Comparison of ENCODE assay signal across 29 cellular contexts in genomic region chr1:2480236-2480985, GRCh38. TPM values are rescaled to one million over a fixed set of nuclear protein-coding genes. Genes with fewer than 3 reads are reported as not detected.
DNase-seq lines count a peak whose midpoint lies in the region; TF ChIP-seq lines count a peak whose summit lies in the region.
"Had no signal": no experiment of that assay in that cellular context is flagged by ENCODE, and none has a peak within 500 bp of the region (broad histone marks: within the 10 kb centered on the region; RNA-seq: fewer than 3 reads in every experiment).

No MANE protein-coding gene starts in this region.

- TF ChIP-seq POLR2A in esophagus squamous epithelium (IDR thresholded peaks at IDR 0.05) = no peak

- H3K27ac ChIP-seq in BLaER1 treated with 17β-estradiol and CSF1 and Interleukin-3, amounts not matched to agents 10 nM and 100 nM = no peak overlapping the region
- H3K27ac ChIP-seq in esophagus squamous epithelium = peak overlapping the region in 3 of 4 donors; percentile 16 to 63 (median 50)
- no peak overlapping the region for H3K27ac ChIP-seq in SJCRH30
- H3K27ac ChIP-seq: neutrophil, upper lobe of right lung had no signal

- peak; percentile 34 for DNase-seq in BE2C
- peak; percentile 24 for DNase-seq in NCI-H69 (lab: John Stamatoyannopoulos, UW)
- DNase-seq in esophagus squamous epithelium (lab: John Stamatoyannopoulos, UW) = no peak
- no peak for DNase-seq in head of caudate nucleus
- DNase-seq in activated CD4-positive, alpha-beta T cell treated with anti-CD3 and anti-CD28 coated beads for 4 hours = no peak
- no peak for DNase-seq in SJCRH30
- DNase-seq: activated B cell treated with CpG ODN at 0.5 μM for 24 hours; activated CD4-positive, alpha-beta T cell treated with anti-CD3 and anti-CD28 coated beads, Interleukin-2, amount 50 U/mL, for 4 hours; activated CD8-positive, alpha-beta memory T cell treated with anti-CD3 and anti-CD28 coated beads, Interleukin-2, amount 50 U/mL, for 48 hours; amygdala; CD8-positive, alpha-beta memory T cell; effector memory CD8-positive, alpha-beta T cell; foreskin melanocyte; GF-D8; GOT3; HFFc6; KG1; left cardiac atrium; mesendoderm; NK-92 treated with Interleukin-12 subunit alpha and Interleukin-12 subunit beta, amount 100 ng/mL, for 24 hours; PC-3; SHP77 treated with DMSO at 0.1 percent for 48 hours; stimulated activated CD4-positive, alpha-beta T cell treated with anti-CD3 and anti-CD28 coated beads, Interleukin-12 subunit alpha, Interleukin-12 subunit beta, amount 100 ng/mL, for 4 hours; stimulated activated CD4-positive, alpha-beta T cell treated with anti-CD3 and anti-CD28 coated beads, Interleukin-4, amount 100 ng/mL, for 1 hour; upper lobe of right lung had no signal

- WGBS in esophagus squamous epithelium, 2 donors = 38 to 63% methylated on average over 6 to 9 of the region's 18 CpGs

- H3K4me1 ChIP-seq in BE2C (peaks cover 38% of the 10 kb centered on the region), esophagus squamous epithelium (peaks cover 11 to 48% (median 21%) of the 10 kb centered on the region in 3 donors), SJCRH30 (no peaks in the 10 kb centered on the region)
- H3K4me1 ChIP-seq in BLaER1 treated with 17β-estradiol and CSF1 and Interleukin-3, amounts not matched to agents 10 nM and 100 nM = peaks cover 28 to 83% (median 79%) of the 10 kb centered on the region in 10 experiments
- H3K4me1 ChIP-seq: upper lobe of right lung had no signal

- TF ChIP-seq CTCF in BE2C (IDR thresholded peaks at IDR 0.05; ENCODE audit: low read depth, low read length) (no peak), esophagus squamous epithelium (IDR thresholded peaks at IDR 0.05) (no peak)

- H3K4me3 ChIP-seq in BE2C (ENCODE audit: low read depth, low read length) (no peak overlapping the region), esophagus squamous epithelium (no peak overlapping the region), SJCRH30 (no peak overlapping the region)
- H3K4me3 ChIP-seq in BLaER1 treated with 17β-estradiol and CSF1 and Interleukin-3, amounts not matched to agents 10 nM and 100 nM = no peak overlapping the region
- H3K4me3 ChIP-seq: upper lobe of right lung had no signal

- H3K36me3 ChIP-seq in BE2C (no peaks in the 10 kb centered on the region), esophagus squamous epithelium (peaks cover 0 to 14% (median 0%) of the 10 kb centered on the region in 3 donors), SJCRH30 (no peaks in the 10 kb centered on the region)
- no peaks in the 10 kb centered on the region for H3K36me3 ChIP-seq in BLaER1 treated with 17β-estradiol and CSF1 and Interleukin-3, amounts not matched to agents 10 nM and 100 nM
- H3K36me3 ChIP-seq: neutrophil, upper lobe of right lung had no signal

- peak overlapping the region in 2 of 11 experiments; percentile 27 to 37; a peak in 1 of 22 replicates for H3K9ac ChIP-seq in BLaER1 treated with 17β-estradiol and CSF1 and Interleukin-3, amounts not matched to agents 10 nM and 100 nM

- no peaks in the 10 kb centered on the region for H3K9me3 ChIP-seq in BE2C
- H3K9me3 ChIP-seq in BLaER1 treated with 17β-estradiol and CSF1 and Interleukin-3, amounts not matched to agents 10 nM and 100 nM (replicated peaks in 1 of 11) = no peaks in the 10 kb centered on the region
- H3K9me3 ChIP-seq in esophagus squamous epithelium = no peaks in the 10 kb centered on the region
- no peaks in the 10 kb centered on the region for H3K9me3 ChIP-seq in SJCRH30 (replicated peaks)
- H3K9me3 ChIP-seq: neutrophil, upper lobe of right lung had no signal

- peaks cover 0 to 81% (median 23%) of the 10 kb centered on the region in 11 experiments; a peak in 14 of 22 replicates for H4K20me1 ChIP-seq in BLaER1 treated with 17β-estradiol and CSF1 and Interleukin-3, amounts not matched to agents 10 nM and 100 nM

- H3K27me3 ChIP-seq in BE2C (no peaks in the 10 kb centered on the region), esophagus squamous epithelium (peaks cover 0 to 8% (median 0%) of the 10 kb centered on the region in 4 donors), SJCRH30 (peaks cover 25% of the 10 kb centered on the region)
- no peaks in the 10 kb centered on the region for H3K27me3 ChIP-seq in BLaER1 treated with 17β-estradiol and CSF1 and Interleukin-3, amounts not matched to agents 10 nM and 100 nM
- H3K27me3 ChIP-seq: neutrophil, upper lobe of right lung had no signal

- peak overlapping the region; percentile 52 to 99 (median 73); a peak in 20 of 22 replicates for H3K4me2 ChIP-seq in BLaER1 treated with 17β-estradiol and CSF1 and Interleukin-3, amounts not matched to agents 10 nM and 100 nM

- intact Hi-C loops in esophagus squamous epithelium (cut with DNase I) = no loop called here
- intact Hi-C loops in head of caudate nucleus (cut with DNase I) = no loop called here

RNA-seq across cellular contexts. Expression of gene PLCH2, which starts 4.3 kb away (rescaled TPM):
- polyA plus RNA-seq in BE2C (2012; ENCODE audit: insufficient read depth, insufficient read length, low read depth) = 6.1 TPM
- 10 to 100 TPM; 26.1 to 34.3 (median 31.5) TPM for total RNA-seq in esophagus squamous epithelium
- 0.22 and 0.56 TPM in 2 replicates for total RNA-seq in SJCRH30 (2014; rRNA removed; shearing (Covaris generic))
- total RNA-seq: progenitor cell of endocrine pancreas had no signal

RNA-seq across cellular contexts. Expression of gene PANK4, which starts 46.0 kb away (rescaled TPM):
- polyA plus RNA-seq in BE2C (2012; ENCODE audit: insufficient read depth, insufficient read length, low read depth) = 39.2 TPM
- 10 to 100 TPM; 11.8 to 29.1 (median 17.0) TPM for total RNA-seq in esophagus squamous epithelium
- 42.1 and 48.8 TPM in 2 replicates for total RNA-seq in SJCRH30 (2014; rRNA removed; shearing (Covaris generic))

RNA-seq across cellular contexts. Expression of gene HES5, which starts 49.7 kb away (rescaled TPM):
- not detected for polyA plus RNA-seq in BE2C (2012; ENCODE audit: insufficient read depth, insufficient read length, low read depth)
- total RNA-seq in esophagus squamous epithelium = under 1 TPM in 3 of 4 donors, not detected in 1; 0.35 to 0.76 (median 0.70) TPM
- not detected in 2 replicates for total RNA-seq in SJCRH30 (2014; rRNA removed; shearing (Covaris generic))
- total RNA-seq: activated B cell treated with CpG ODN at 0.5 μM for 24 hours; activated T-helper 2 cell treated with anti-CD3 and anti-CD28 coated beads, Interferon-gamma antibody, Interleukin-2, Interleukin-4, amounts not matched to agents 10 μg/mL and 5 μg/mL and 100 μg/mL, durations not matched to agents 14 hours and 24 hours and 36 hours; CD8-positive, alpha-beta memory T cell had no signal
- polyA plus RNA-seq: CD8-positive, alpha-beta memory T cell had no signal

Comparison
In these comparisons a context has a peak if more than half of its experiments do, and no peak if none do; other contexts are left out.
1. DNase-seq: peak in BE2C (single experiment) and NCI-H69 (single experiment); none in esophagus squamous epithelium (single experiment), head of caudate nucleus (0 of 42), activated CD4-positive, alpha-beta T cell treated with anti-CD3 and anti-CD28 coated beads for 4 hours (0 of 2) and SJCRH30 (0 of 2).
2. H3K27ac ChIP-seq: peak in esophagus squamous epithelium (3 of 4); none in BLaER1 treated with 17β-estradiol and CSF1 and Interleukin-3, amounts not matched to agents 10 nM and 100 nM (0 of 11) and SJCRH30 (single experiment).
3. RNA of gene PLCH2, which starts 4.3 kb away (total RNA-seq): 26.1 to 34.3 TPM in esophagus squamous epithelium; 0.22 to 0.56 TPM in SJCRH30; every median in the first group is over 10 times any median in the second.